29 cellular contexts compared by ENCODE assay signal in genomic region chr3:70970136-70970535, GRCh38.
DNase-seq lines count a peak whose midpoint lies in the region; ATAC-seq and TF ChIP-seq lines count a peak whose summit lies in the region.
"Had no signal": no experiment of that assay in that cellular context is flagged by ENCODE, and none has a peak within 500 bp of the region (broad histone marks: within the 10 kb centered on the region; RNA-seq: fewer than 3 reads in every experiment).

No MANE protein-coding gene starts in this region.

- H3K27me3 Mint-ChIP-seq in activated T-cell treated with anti-CD3 and anti-CD28 coated beads, Interleukin-2, amount 50 U/mL, for 24 hours, result no peaks in the 10 kb centered on the region
- H3K27me3 Mint-ChIP-seq in T-helper 17 cell (no peaks in the 10 kb centered on the region), progenitor cell of endocrine pancreas (no peaks in the 10 kb centered on the region)
- H3K27me3 Mint-ChIP-seq: activated CD4-positive, alpha-beta memory T cell treated with anti-CD3 and anti-CD28 coated beads, Interleukin-2, amount 10 ng/mL, durations not matched to agents 7 days and 5 days; CD4-positive, CD25-positive, alpha-beta regulatory T cell had no signal

- H3K9me3 Mint-ChIP-seq in activated T-cell treated with anti-CD3 and anti-CD28 coated beads, Interleukin-2, amount 50 U/mL, for 24 hours, result no peaks in the 10 kb centered on the region
- no peaks in the 10 kb centered on the region for H3K9me3 Mint-ChIP-seq in progenitor cell of endocrine pancreas (ENCODE audit: low read depth)
- H3K9me3 Mint-ChIP-seq: activated CD4-positive, alpha-beta memory T cell treated with anti-CD3 and anti-CD28 coated beads, Interleukin-2, amount 10 ng/mL, durations not matched to agents 7 days and 5 days; CD4-positive, CD25-positive, alpha-beta regulatory T cell; stimulated activated effector memory CD8-positive, alpha-beta T cell treated with anti-CD3 and anti-CD28 coated beads, Interleukin-12 subunit alpha, Interleukin-12 subunit beta, amount 100 ng/mL, for 72 hours had no signal

- no peak for TF ChIP-seq CTCF in esophagus muscularis mucosa (IDR thresholded peaks at IDR 0.05)
- TF ChIP-seq CTCF in progenitor cell of endocrine pancreas (IDR thresholded peaks at IDR 0.05; ENCODE audit: unreplicated experiment), result no peak

- TF ChIP-seq POLR2A in esophagus muscularis mucosa (IDR thresholded peaks at IDR 0.05; ENCODE audit: low read depth), result no peak

- peaks cover 22 to 96% (median 90%) of the 10 kb centered on the region in 4 donors for H3K4me1 ChIP-seq in esophagus muscularis mucosa
- H3K4me1 ChIP-seq: foreskin keratinocyte had no signal

- peaks cover 15 to 90% (median 64%) of the 10 kb centered on the region in 4 donors for H3K36me3 ChIP-seq in esophagus muscularis mucosa
- H3K36me3 ChIP-seq: adrenal gland, ovary had no signal

- 41% methylated on average over 3 of the region's 3 CpGs for WGBS in esophagus muscularis mucosa

- no peak for TF ChIP-seq EP300 in esophagus muscularis mucosa (IDR thresholded peaks at IDR 0.05)

- H3K9me3 ChIP-seq in T-helper 17 cell (ENCODE audit: control insufficient read depth, low read length, poor library complexity, severe bottlenecking) (no peaks in the 10 kb centered on the region), esophagus muscularis mucosa (no peaks in the 10 kb centered on the region)
- H3K9me3 ChIP-seq: adrenal gland, esophagus squamous epithelium, ovary had no signal

- H3K27ac ChIP-seq in esophagus muscularis mucosa (replicated peaks in 1 of 4), result peak overlapping the region; percentile 40 to 69 (median 56)
- H3K27ac ChIP-seq: adrenal gland, foreskin keratinocyte, ovary, PC-9 had no signal

- no peaks in the 10 kb centered on the region for H3K27me3 ChIP-seq in esophagus muscularis mucosa
- H3K27me3 ChIP-seq: adrenal gland, dorsolateral prefrontal cortex, esophagus squamous epithelium, foreskin keratinocyte, ovary had no signal

- H3K4me1 Mint-ChIP-seq in activated T-cell treated with anti-CD3 and anti-CD28 coated beads, Interleukin-2, amount 50 U/mL, for 24 hours (ENCODE audit: low read depth), result peaks cover 45% of the 10 kb centered on the region
- peaks cover 8% of the 10 kb centered on the region for H3K4me1 Mint-ChIP-seq in T-helper 17 cell
- peaks cover 8% of the 10 kb centered on the region for H3K4me1 Mint-ChIP-seq in progenitor cell of endocrine pancreas (ENCODE audit: low read depth)

- ATAC-seq in T-helper 17 cell, result no peak
- ATAC-seq in GM19455 (IDR thresholded peaks at IDR 0.05; ENCODE audit: unreplicated experiment), result no peak
- ATAC-seq: foreskin keratinocyte; Right ventricle myocardium inferior; SK-N-SH treated with all-trans-retinoic acid at 6 μM for 48 hours; stimulated activated effector memory CD8-positive, alpha-beta T cell treated with anti-CD3 and anti-CD28 coated beads, Interleukin-12 subunit alpha, Interleukin-12 subunit beta, amount 100 ng/mL, for 72 hours had no signal

- peaks cover 100% of the 10 kb centered on the region for H3K36me3 Mint-ChIP-seq in activated T-cell treated with anti-CD3 and anti-CD28 coated beads, Interleukin-2, amount 50 U/mL, for 24 hours (ENCODE audit: low read depth)
- H3K36me3 Mint-ChIP-seq in T-helper 17 cell (ENCODE audit: low read depth), result peaks cover 14% of the 10 kb centered on the region
- H3K36me3 Mint-ChIP-seq in progenitor cell of endocrine pancreas (ENCODE audit: insufficient read depth), result peaks cover 32% of the 10 kb centered on the region

- intact Hi-C loops in esophagus muscularis mucosa (cut with DNase I), result no loop called here

- no peak overlapping the region for H3K4me3 ChIP-seq in esophagus muscularis mucosa
- H3K4me3 ChIP-seq: adrenal gland, dorsolateral prefrontal cortex, esophagus squamous epithelium, lung, ovary, PC-9 had no signal

- no peak for DNase-seq in activated T-cell treated with anti-CD3 and anti-CD28 coated beads, Interleukin-2, amount 50 U/mL, for 24 hours
- no peak for DNase-seq in activated T-cell treated with anti-CD3 and anti-CD28 coated beads, Interleukin-2, amount 50 U/mL, for 1 hour
- no peak for DNase-seq in T-helper 17 cell
- DNase-seq in esophagus muscularis mucosa (ENCODE audit: extremely low spot score), result no peak
- DNase-seq in progenitor cell of endocrine pancreas (ENCODE audit: low spot score, unreplicated experiment), result no peak
- DNase-seq in iPS-NIHi11 (ENCODE audit: low spot score), result no peak
- DNase-seq in NCI-H1417 treated with DMSO at 0.1 percent for 48 hours (lab: John Stamatoyannopoulos, UW), result no peak
- DNase-seq: activated CD4-positive, alpha-beta memory T cell treated with anti-CD3 and anti-CD28 coated beads, Interleukin-2, amount 10 ng/mL, durations not matched to agents 7 days and 5 days; activated CD4-positive, CD25-positive, alpha-beta regulatory T cell treated with anti-CD3 and anti-CD28 coated beads, Interleukin-2, amount 50 U/mL, for 72 hours; activated gamma-delta T cell; adrenal gland; CD4-positive, CD25-positive, alpha-beta regulatory T cell; cerebellar nuclear complex; dorsolateral prefrontal cortex; esophagus squamous epithelium; foreskin keratinocyte; KBM-7; NCI-H1092 treated with DMSO at 0.1 percent for 48 hours; NCI-H1930; NCI-H526; ovary; PC-9; stimulated activated CD4-positive, alpha-beta T cell treated with anti-CD3 and anti-CD28 coated beads, Interleukin-15, amount 100 ng/mL, for 24 hours; T-helper 2 cell had no signal

- peak overlapping the region; percentile 82 for H3K27ac Mint-ChIP-seq in activated T-cell treated with anti-CD3 and anti-CD28 coated beads, Interleukin-2, amount 50 U/mL, for 24 hours
- H3K27ac Mint-ChIP-seq in T-helper 17 cell, result peak overlapping the region; percentile 70
- peak overlapping the region; percentile 73 for H3K27ac Mint-ChIP-seq in progenitor cell of endocrine pancreas
- H3K27ac Mint-ChIP-seq: activated CD4-positive, alpha-beta memory T cell treated with anti-CD3 and anti-CD28 coated beads, Interleukin-2, amount 10 ng/mL, durations not matched to agents 7 days and 5 days had no signal

- H3K4me3 Mint-ChIP-seq in activated T-cell treated with anti-CD3 and anti-CD28 coated beads, Interleukin-2, amount 50 U/mL, for 24 hours, result no peak overlapping the region
- no peak overlapping the region for H3K4me3 Mint-ChIP-seq in T-helper 17 cell
- no peak overlapping the region for H3K4me3 Mint-ChIP-seq in progenitor cell of endocrine pancreas (ENCODE audit: low read depth)
- H3K4me3 Mint-ChIP-seq: activated CD4-positive, alpha-beta memory T cell treated with anti-CD3 and anti-CD28 coated beads, Interleukin-2, amount 10 ng/mL, durations not matched to agents 7 days and 5 days; CD4-positive, CD25-positive, alpha-beta regulatory T cell; stimulated activated effector memory CD8-positive, alpha-beta T cell treated with anti-CD3 and anti-CD28 coated beads, Interleukin-12 subunit alpha, Interleukin-12 subunit beta, amount 100 ng/mL, for 72 hours had no signal
